In the genomic region with DNA sequence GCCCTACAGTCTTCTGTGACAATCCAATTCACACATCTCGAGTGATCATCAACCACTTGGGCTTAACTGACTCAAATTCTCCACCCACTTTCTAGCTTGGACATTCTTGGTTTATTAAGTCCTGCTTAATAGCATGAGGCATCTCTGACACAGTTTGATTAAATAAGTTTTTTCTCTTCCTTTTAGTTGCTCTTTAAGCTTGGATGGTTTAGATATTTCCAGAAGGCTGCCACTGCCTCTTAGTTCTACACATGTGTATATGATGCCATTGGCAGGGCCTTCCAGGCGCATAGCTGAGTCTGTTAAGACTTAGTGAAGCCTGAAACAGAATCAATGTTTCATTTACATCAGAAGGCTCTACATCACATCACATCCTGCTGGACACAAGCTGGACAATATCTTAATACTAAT, we compare ENCODE assay signal across 21 cellular contexts. TPM values are rescaled to one million over a fixed set of nuclear protein-coding genes. Genes with fewer than 3 reads are reported as not detected.
A peak's percentile ranks its signal among the peaks of the same experiment; 100 is the strongest.
DNase-seq lines count a peak whose midpoint lies in the region; ATAC-seq and TF ChIP-seq lines count a peak whose summit lies in the region.
"Had no signal": no experiment of that assay in that cellular context is flagged by ENCODE, and none has a peak within 500 bp of the region (broad histone marks: within the 10 kb centered on the region; RNA-seq: fewer than 3 reads in every experiment).

No MANE protein-coding gene starts in this region.

- H3K27me3 ChIP-seq in parathyroid adenoma (ENCODE audit: control insufficient read depth, insufficient read depth, low read length) = no peaks in the 10 kb centered on the region
- H3K27me3 ChIP-seq in prostate gland (replicated peaks; ENCODE audit: insufficient read depth) = no peaks in the 10 kb centered on the region
- H3K27me3 ChIP-seq: BE2C, gastrocnemius medialis, ovary, right lobe of liver had no signal

- in situ Hi-C loops in ACHN (cut with HindIII; ENCODE audit: low pct_ligation_motif_present, low pct_unique_long_range_greater_than_20kb, low sequenced_read_pairs) = no loop called here

- intact Hi-C loops in prostate gland (cut with DNase I) = no loop called here

- H3K27ac ChIP-seq in parathyroid adenoma (no peak overlapping the region), prostate gland (no peak overlapping the region)
- H3K27ac ChIP-seq: epithelial cell of prostate, gastrocnemius medialis, left ventricle myocardium inferior, ovary, right lobe of liver had no signal

- no peaks in the 10 kb centered on the region for H3K79me2 ChIP-seq in parathyroid adenoma

- no peak overlapping the region for H3K4me3 ChIP-seq in parathyroid adenoma (ENCODE audit: low read depth, low read length)
- no peak overlapping the region for H3K4me3 ChIP-seq in prostate gland
- H3K4me3 ChIP-seq: gastrocnemius medialis, left ventricle myocardium inferior, ovary, right lobe of liver had no signal

- H3K9me3 ChIP-seq in parathyroid adenoma (ENCODE audit: control insufficient read depth, low read length) = no peaks in the 10 kb centered on the region
- no peaks in the 10 kb centered on the region for H3K9me3 ChIP-seq in prostate gland
- H3K9me3 ChIP-seq: BE2C, gastrocnemius medialis, left ventricle myocardium inferior, ovary, right lobe of liver had no signal

- H3K36me3 ChIP-seq in parathyroid adenoma (ENCODE audit: control insufficient read depth, insufficient read depth, low read length) (no peaks in the 10 kb centered on the region), prostate gland (no peaks in the 10 kb centered on the region)
- H3K36me3 ChIP-seq: BE2C, gastrocnemius medialis, left ventricle myocardium inferior, ovary, right lobe of liver had no signal

- H2AFZ ChIP-seq in parathyroid adenoma = peak overlapping the region; percentile 22

- DNase-seq in EL (peak; percentile 45), RPMI7951 (ENCODE audit: low read depth) (peak; percentile 30), fibroblast of gingiva (ENCODE audit: low read depth) (peak; percentile 52), prostate gland (ENCODE audit: low spot score) (no peak), ACHN (no peak)
- DNase-seq: activated CD4-positive, alpha-beta T cell treated with anti-CD3 and anti-CD28 coated beads, Interleukin-2, amount 50 U/mL, for 1 hour; BE2C; gastrocnemius medialis; hypothalamus; left ventricle myocardium inferior; natural killer cell; NCI-H1092 treated with DMSO at 0.1 percent for 48 hours; NCI-H187 treated with DMSO at 0.1 percent for 48 hours; ovary; right lobe of liver; stimulated activated CD8-positive, alpha-beta memory T cell treated with anti-CD3 and anti-CD28 coated beads, Interleukin-4, amount 100 ng/mL, for 48 hours had no signal

- no peaks in the 10 kb centered on the region for H3K4me1 ChIP-seq in parathyroid adenoma
- H3K4me1 ChIP-seq in prostate gland (replicated peaks) = no peaks in the 10 kb centered on the region
- H3K4me1 ChIP-seq: BE2C, gastrocnemius medialis, right lobe of liver had no signal

- TF ChIP-seq CTCF in parathyroid adenoma (IDR thresholded peaks at IDR 0.05) (no peak), prostate gland (IDR thresholded peaks at IDR 0.05) (no peak)

- TF ChIP-seq POLR2A in prostate gland (IDR thresholded peaks at IDR 0.05) = no peak

- WGBS in prostate gland = 79% methylated on average over 2 of the region's 2 CpGs

- ATAC-seq in HG03108 (IDR thresholded peaks at IDR 0.05; ENCODE audit: unreplicated experiment) = no peak
- no peak for ATAC-seq in GM18502 (IDR thresholded peaks at IDR 0.05; ENCODE audit: poor library complexity, unreplicated experiment)
- ATAC-seq: gastrocnemius medialis, natural killer cell, right lobe of liver had no signal

- no peak overlapping the region for H3K9ac ChIP-seq in parathyroid adenoma

- H3K4me2 ChIP-seq in parathyroid adenoma (ENCODE audit: low read length) = no peak overlapping the region

RNA-seq across cellular contexts. Expression of a gene that starts 24.3 kb away (rescaled TPM):
- 85.5 and 91.9 TPM in 2 replicates for total RNA-seq in RPMI7951 (2014; rRNA removed; shearing (Covaris generic))
- 1 to 10 TPM; 1.4 to 3.4 TPM for total RNA-seq in prostate gland
- total RNA-seq: activated T-helper 1 cell treated with anti-CD3 and anti-CD28 coated beads, Interleukin-12 subunit alpha, Interleukin-12 subunit beta, Interleukin-2, Interleukin-4 antibody, amounts not matched to agents 30 ng/mL and 10 ng/mL and 1 ng/mL, durations not matched to agents 14 hours and 24 hours and 36 hours had no signal

Comparison
In these comparisons a context has a peak if more than half of its experiments do, and no peak if none do; other contexts are left out.
1. DNase-seq: peak in EL (single experiment), RPMI7951 (single experiment) and fibroblast of gingiva (single experiment); none in prostate gland (single experiment) and ACHN (single experiment).
2. RNA of a gene that starts 24.3 kb away (total RNA-seq): 85.5 to 91.9 TPM in RPMI7951; 1.4 to 3.4 TPM in prostate gland; every median in the first group is over 10 times any median in the second.